11 cellular contexts compared by ENCODE assay signal in genomic region chrX:46627700-46628405, GRCh38. TPM values are rescaled to one million over a fixed set of nuclear protein-coding genes. Genes with fewer than 3 reads are reported as not detected.
DNase-seq lines count a peak whose midpoint lies in the region; ATAC-seq and TF ChIP-seq lines count a peak whose summit lies in the region.
"Had no signal": no experiment of that assay in that cellular context is flagged by ENCODE, and none has a peak within 500 bp of the region (broad histone marks: within the 10 kb centered on the region; RNA-seq: fewer than 3 reads in every experiment).

No MANE protein-coding gene starts in this region.

- peaks cover 11% of the 10 kb centered on the region; the same call in 1 of the 2 replicates for H4K20me1 ChIP-seq in OCI-LY3 (ENCODE audit: insufficient read depth, low read length)

- no peak for TF ChIP-seq CTCF in CD4-positive, alpha-beta T cell (IDR thresholded peaks at IDR 0.05)
- TF ChIP-seq CTCF in OCI-LY3 (IDR thresholded peaks at IDR 0.05; ENCODE audit: low read depth, low read length) (no peak), mucosa of descending colon (IDR thresholded peaks at IDR 0.05) (no peak)

- no peak for DNase-seq in CD4-positive, alpha-beta T cell
- DNase-seq in mucosa of descending colon: no peak
- DNase-seq in RKO (ENCODE audit: low spot score): no peak
- no peak for DNase-seq in mesenteric fat pad (ENCODE audit: low spot score)
- DNase-seq in glomerular visceral epithelial cell (ENCODE audit: extremely low spot score): no peak
- DNase-seq in OCI-M1 (lab: John Stamatoyannopoulos, UW): no peak
- DNase-seq: DMS153, NCI-H1930 had no signal

- H3K9me3 ChIP-seq in CD4-positive, alpha-beta T cell (ENCODE audit: control insufficient read depth, low read length): no peaks in the 10 kb centered on the region
- H3K9me3 ChIP-seq in OCI-LY3 (ENCODE audit: insufficient read depth, low read length) (no peaks in the 10 kb centered on the region), mucosa of descending colon (no peaks in the 10 kb centered on the region)

- H3K4me1 ChIP-seq in OCI-LY3 (ENCODE audit: low read length) (peaks cover 39% of the 10 kb centered on the region), mucosa of descending colon (ENCODE audit: low read depth) (no peaks in the 10 kb centered on the region)

- no peak overlapping the region for H2AFZ ChIP-seq in OCI-LY3 (ENCODE audit: low read depth, low read length)

- POLR2A ChIA-PET in CD4-positive, alpha-beta T cell (lab: Charles Lee): interaction anchor here (0.7 to 1.5 kb wide), 3 partner anchors 16 to 17 kb away, joined by 3 to 5 read pairs (median 4); no protein-coding TSS in a partner anchor

- peak overlapping the region; percentile 36; the same call in 1 of the 2 replicates for H3K9ac ChIP-seq in OCI-LY3 (ENCODE audit: low read length)

- no peaks in the 10 kb centered on the region for H3K27me3 Mint-ChIP-seq in CD4-positive, alpha-beta T cell

- no peaks in the 10 kb centered on the region for H3K9me3 Mint-ChIP-seq in CD4-positive, alpha-beta T cell

- no peak overlapping the region for H3K4me3 Mint-ChIP-seq in CD4-positive, alpha-beta T cell

- peak overlapping the region; percentile 78 for H3K4me2 ChIP-seq in OCI-LY3 (ENCODE audit: low read length)

- no peaks in the 10 kb centered on the region for H3K36me3 Mint-ChIP-seq in CD4-positive, alpha-beta T cell (ENCODE audit: low read depth)

- peaks cover 12% of the 10 kb centered on the region for H3K36me3 ChIP-seq in OCI-LY3 (replicated peaks; ENCODE audit: low read depth, low read length)
- no peaks in the 10 kb centered on the region for H3K36me3 ChIP-seq in mucosa of descending colon (ENCODE audit: low read depth)

- H3K27ac ChIP-seq in CD4-positive, alpha-beta T cell (ENCODE audit: low read depth, low read length): no peak overlapping the region
- H3K27ac ChIP-seq in OCI-LY3 (ENCODE audit: low read length): peak overlapping the region; percentile 56

- H3K4me3 ChIP-seq in OCI-LY3 (ENCODE audit: low read length): peak overlapping the region; percentile 3
- no peak overlapping the region for H3K4me3 ChIP-seq in mucosa of descending colon

- CTCF ChIA-PET in CD4-positive, alpha-beta T cell (lab: Charles Lee): interaction anchor here (1.3 kb wide), 1 partner anchor 55 kb away, joined by 3 read pairs; no protein-coding TSS in a partner anchor

- intact Hi-C loops in CD4-positive, alpha-beta T cell (cut with DNase I, micrococcal nuclease): no loop called here
- intact Hi-C loops in mucosa of descending colon (cut with DNase I, micrococcal nuclease): no loop called here

- peak overlapping the region; percentile 24 for H3K27ac Mint-ChIP-seq in CD4-positive, alpha-beta T cell

- 0 out of 2 replicates have a peak, but pooled peaks cover 3% of the 10 kb centered on the region for H3K79me2 ChIP-seq in OCI-LY3 (ENCODE audit: low read length)

- H3K27me3 ChIP-seq in CD4-positive, alpha-beta T cell (ENCODE audit: control insufficient read depth, insufficient read depth, low read length): no peaks in the 10 kb centered on the region
- H3K27me3 ChIP-seq in OCI-LY3 (ENCODE audit: low read depth, low read length): no peaks in the 10 kb centered on the region

- peaks cover 23% of the 10 kb centered on the region for H3K4me1 Mint-ChIP-seq in CD4-positive, alpha-beta T cell (ENCODE audit: low read depth)

- ATAC-seq in CD4-positive, alpha-beta T cell (ENCODE audit: poor library complexity): no peak
- ATAC-seq in GM21717 (IDR thresholded peaks at IDR 0.05; ENCODE audit: unreplicated experiment) (peak; percentile 7), mucosa of descending colon (peak; percentile 17)
- ATAC-seq: HCT116 had no signal

RNA-seq across cellular contexts. Expression of gene CHST7, which starts 54.3 kb away (rescaled TPM):
- total RNA-seq in CD4-positive, alpha-beta T cell: 1 to 10 TPM; 4.0 to 4.6 TPM
- total RNA-seq in mucosa of descending colon (1 to 10 TPM; 1.4 to 4.1 (median 2.7) TPM), mesenteric fat pad (8.3 TPM)
